8 cellular contexts compared by ENCODE assay signal in the genomic region with DNA sequence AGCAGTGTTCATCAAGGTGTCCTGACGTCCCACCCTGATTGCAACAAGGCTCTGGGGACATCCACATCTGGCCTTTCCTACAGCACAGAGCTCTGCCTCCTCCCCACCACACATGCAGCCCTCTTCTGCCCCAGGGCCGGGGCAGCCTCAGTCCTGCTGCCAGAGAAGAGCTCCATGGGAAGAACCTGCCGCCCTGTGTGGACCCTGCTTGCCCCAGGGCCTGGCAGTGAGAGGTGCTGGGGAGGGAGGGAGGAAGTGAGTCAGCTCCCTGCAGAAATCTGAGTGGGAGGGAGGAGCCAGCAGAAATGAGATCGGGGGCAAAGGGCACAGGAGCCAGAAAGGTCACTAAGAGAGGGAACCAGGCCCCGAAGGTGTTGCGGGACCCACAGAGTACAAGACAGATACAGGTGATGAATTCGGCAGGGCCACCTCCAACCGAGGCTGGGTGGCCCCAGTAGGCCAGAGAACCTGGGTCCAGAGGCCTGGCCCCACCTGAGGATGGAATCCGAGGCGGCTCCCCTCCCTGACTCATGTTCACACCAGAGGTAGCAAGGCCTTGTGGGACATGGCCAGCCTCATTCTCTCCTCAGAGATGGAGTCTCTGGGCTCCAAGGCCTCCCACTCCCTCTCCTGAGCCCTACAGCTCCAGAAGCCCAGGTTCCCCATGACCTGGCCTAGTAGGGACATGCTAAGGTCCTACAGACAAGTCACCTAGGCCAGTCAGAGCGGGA. TPM values are rescaled to one million over a fixed set of nuclear protein-coding genes. Genes with fewer than 3 reads are reported as not detected.
DNase-seq lines count a peak whose midpoint lies in the region; ATAC-seq and TF ChIP-seq lines count a peak whose summit lies in the region.

No MANE protein-coding gene starts in this region.

- H3K4me1 ChIP-seq in BE2C (peaks cover 7% of the 10 kb centered on the region), fibroblast of lung (ENCODE audit: control insufficient read depth, extremely low read depth, insufficient read depth, low read length) (peaks cover 49% of the 10 kb centered on the region), gastrocnemius medialis (peaks cover 25 to 32% of the 10 kb centered on the region in 2 donors)

- in situ Hi-C loops in gastrocnemius medialis (cut with MboI; ENCODE audit: low sequenced_read_pairs in 4 of 4): loop anchor here in 2 of 4 donors (10.0 to 25.0 kb wide), 2 partner anchors 69 to 132 kb away; a partner anchor contains a TSS

- H3K36me3 ChIP-seq in BE2C: no peaks in the 10 kb centered on the region
- H3K36me3 ChIP-seq in fibroblast of lung (ENCODE audit: control insufficient read depth, insufficient read depth, low read length): no peaks in the 10 kb centered on the region
- H3K36me3 ChIP-seq in gastrocnemius medialis: no peaks in the 10 kb centered on the region

- no peak for TF ChIP-seq CTCF in BE2C (IDR thresholded peaks at IDR 0.05; ENCODE audit: low read depth, low read length)
- TF ChIP-seq CTCF in fibroblast of lung (conservative IDR thresholded peaks at IDR 0.05 in 1 of 2, IDR thresholded peaks at IDR 0.05 in 1 of 2; ENCODE audit: low read depth in 1 of 2, low read length in 2 of 2): no peak
- no peak for TF ChIP-seq CTCF in gastrocnemius medialis (IDR thresholded peaks at IDR 0.05 in 4 of 5, conservative IDR thresholded peaks at IDR 0.05 in 1 of 5)

- H3K27ac ChIP-seq in fibroblast of lung (ENCODE audit: insufficient read depth, low read length) (peak overlapping the region; percentile 73), gastrocnemius medialis (peak overlapping the region; percentile 69 to 72 (median 70))

- no peaks in the 10 kb centered on the region for H3K79me2 ChIP-seq in fibroblast of lung (ENCODE audit: control insufficient read depth, insufficient read depth, low read length)

- no peak overlapping the region for H3K4me3 ChIP-seq in BE2C (ENCODE audit: low read depth, low read length)
- H3K4me3 ChIP-seq in fibroblast of lung (replicated peaks in 1 of 4; ENCODE audit: control extremely low read depth in 1 of 4, insufficient read depth in 1 of 4, low read depth in 3 of 4, low read length in 4 of 4): no peak overlapping the region
- peak overlapping the region in 1 of 4 donors; percentile 44 for H3K4me3 ChIP-seq in gastrocnemius medialis

- ATAC-seq in gastrocnemius medialis (peak; percentile 63 to 85), GM18511 (IDR thresholded peaks at IDR 0.05; ENCODE audit: unreplicated experiment) (no peak)

- peak overlapping the region; percentile 46 for H3K4me2 ChIP-seq in fibroblast of lung (ENCODE audit: extremely low read depth, insufficient read depth, low read length)

- DNase-seq in BE2C (peak; percentile 45), MV-4-11 (lab: John Stamatoyannopoulos, UW) (peak; percentile 57), fibroblast of lung (ENCODE audit: low read depth in 2 of 2) (peak; percentile 48 to 64), gastrocnemius medialis (no peak), NCI-H748 treated with DMSO at 0.1 percent for 48 hours (lab: John Stamatoyannopoulos, UW) (no peak), NCI-H345 treated with DMSO at 0.1 percent for 48 hours (lab: John Stamatoyannopoulos, UW; ENCODE audit: unreplicated experiment) (no peak)
- DNase-seq in activated T-cell treated with anti-CD3 and anti-CD28 coated beads, Interleukin-2, amount 50 U/mL, for 1 hour: peak; percentile 48

- H3K9ac ChIP-seq in fibroblast of lung (ENCODE audit: insufficient read depth, low read length): no peak overlapping the region

- H3K9me3 ChIP-seq in BE2C (no peaks in the 10 kb centered on the region), fibroblast of lung (ENCODE audit: control insufficient read depth, insufficient read depth, low read depth, low read length) (no peaks in the 10 kb centered on the region), gastrocnemius medialis (no peaks in the 10 kb centered on the region)

- no peaks in the 10 kb centered on the region for H4K20me1 ChIP-seq in fibroblast of lung (ENCODE audit: control insufficient read depth, extremely low read depth, insufficient read depth, low read length)

- H3K27me3 ChIP-seq in BE2C: no peaks in the 10 kb centered on the region
- no peaks in the 10 kb centered on the region for H3K27me3 ChIP-seq in fibroblast of lung (ENCODE audit: control insufficient read depth, insufficient read depth, low read length)
- no peaks in the 10 kb centered on the region for H3K27me3 ChIP-seq in gastrocnemius medialis

- intact Hi-C loops in gastrocnemius medialis (cut with DNase I; ENCODE audit: low total_unique reads): no loop called here

- TF ChIP-seq POLR2A in gastrocnemius medialis (IDR thresholded peaks at IDR 0.05): no peak

- H2AFZ ChIP-seq in fibroblast of lung (ENCODE audit: low read length): no peak overlapping the region

RNA-seq across cellular contexts. Expression of a gene that starts 24.8 kb away (rescaled TPM):
- polyA plus RNA-seq in BE2C (2012; ENCODE audit: insufficient read depth, insufficient read length, low read depth): 30.5 TPM
- total RNA-seq in fibroblast of lung (50.3 and 133 TPM in 2 replicates), gastrocnemius medialis (1,000 to 10,000 TPM in 1 of 4 donors, 100 to 1,000 TPM in 3; 526 to 1,058 (median 835) TPM)
- 11.7 and 17.5 TPM in 2 replicates for polyA plus RNA-seq in fibroblast of lung
- polyA plus RNA-seq in fibroblast of lung (2012): 34.5 and 50.8 TPM in 2 replicates
- polyA minus RNA-seq in fibroblast of lung (ENCODE audit: low replicate concordance): 70.6 and 134 TPM in 2 replicates

Comparison
In these comparisons a context has a peak if more than half of its experiments do, and no peak if none do; other contexts are left out.
1. DNase-seq: peak in BE2C (single experiment), MV-4-11 (single experiment), activated T-cell treated with anti-CD3 and anti-CD28 coated beads, Interleukin-2, amount 50 U/mL, for 1 hour (single experiment) and fibroblast of lung (2 of 2); none in gastrocnemius medialis (0 of 2), NCI-H748 treated with DMSO at 0.1 percent for 48 hours (single experiment) and NCI-H345 treated with DMSO at 0.1 percent for 48 hours (single experiment).